23 cellular contexts compared by ENCODE assay signal in the genomic region with DNA sequence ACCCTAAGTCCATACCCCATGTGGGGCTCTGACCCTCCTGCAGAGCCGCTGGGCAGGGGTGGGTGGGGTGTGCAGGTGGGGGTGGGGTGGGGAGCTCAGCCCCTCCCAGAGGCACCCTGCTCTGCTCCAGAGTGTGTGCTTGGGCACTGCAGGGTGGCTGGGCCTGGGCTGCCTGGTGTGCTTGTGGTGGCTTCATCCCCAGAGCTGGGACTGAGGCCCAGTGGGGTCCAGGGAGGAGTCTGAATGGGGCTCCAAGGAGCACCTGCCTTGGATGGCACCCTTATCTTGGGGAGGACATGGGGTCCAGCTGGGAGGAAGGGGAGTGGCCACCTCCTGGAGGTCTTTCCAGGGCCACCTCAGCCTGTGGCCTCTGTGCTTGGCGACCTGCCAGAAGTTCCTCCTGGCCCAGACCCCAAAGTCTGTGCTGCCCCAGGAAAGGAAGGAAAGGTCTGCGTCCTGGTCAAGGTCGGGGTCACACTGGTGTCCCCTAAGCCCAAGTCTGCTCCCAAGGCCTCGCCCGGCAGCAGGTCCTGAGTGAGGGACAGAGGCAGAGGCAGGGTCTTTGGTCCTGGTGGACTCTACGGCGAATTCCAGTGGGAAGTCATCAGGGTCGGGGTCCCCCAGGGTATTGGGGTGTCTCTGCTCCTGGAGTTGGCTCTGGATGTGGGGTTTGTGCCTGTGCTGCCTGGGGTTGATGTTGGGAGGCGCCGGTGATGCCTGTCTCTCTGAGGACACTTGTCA.
DNase-seq lines count a peak whose midpoint lies in the region; ATAC-seq, FAIRE-seq and TF ChIP-seq lines count a peak whose summit lies in the region.
"Had no signal": no experiment of that assay in that cellular context is flagged by ENCODE, and none has a peak within 500 bp of the region (broad histone marks: within the 10 kb centered on the region; RNA-seq: fewer than 3 reads in every experiment).

No MANE protein-coding gene starts in this region.

- H3K9me3 ChIP-seq in Loucy (ENCODE audit: insufficient read depth, low read depth, low read length) (no peaks in the 10 kb centered on the region), kidney (ENCODE audit: control insufficient read depth in 1 of 2, low read length in 2 of 2) (no peaks in the 10 kb centered on the region)
- H3K9me3 ChIP-seq: BLaER1 treated with 17β-estradiol and CSF1 and Interleukin-3, amounts not matched to agents 10 nM and 100 nM; Peyer's patch had no signal

- H3K27ac ChIP-seq in kidney (ENCODE audit: low read depth in 2 of 2, low read length in 2 of 2) = no peak overlapping the region
- H3K27ac ChIP-seq: 22Rv1; BLaER1 treated with 17β-estradiol and CSF1 and Interleukin-3, amounts not matched to agents 10 nM and 100 nM; KMS-11; Peyer's patch; SJSA1 had no signal

- H3K9me3 Mint-ChIP-seq in stimulated activated naive B cell treated with anti-CD40 and anti-IgM and Interleukin-4, amounts not matched to agents 10 μg/mL and 1 μg/mL and 100 μg/mL, for 72 hours = no peaks in the 10 kb centered on the region
- H3K9me3 Mint-ChIP-seq: CD8-positive, alpha-beta T cell had no signal

- peak overlapping the region; percentile 42 for H3K27ac Mint-ChIP-seq in stimulated activated naive B cell treated with anti-CD40 and anti-IgM and Interleukin-4, amounts not matched to agents 10 μg/mL and 1 μg/mL and 100 μg/mL, for 72 hours
- H3K27ac Mint-ChIP-seq: CD8-positive, alpha-beta T cell; HFFc6 had no signal

- H3K4me2 ChIP-seq in Loucy (ENCODE audit: low read depth, low read length, poor library complexity, severe bottlenecking) = peak overlapping the region; percentile 95
- H3K4me2 ChIP-seq: BLaER1 treated with 17β-estradiol and CSF1 and Interleukin-3, amounts not matched to agents 10 nM and 100 nM; KMS-11 had no signal

- H3K4me3 Mint-ChIP-seq in stimulated activated naive B cell treated with anti-CD40 and anti-IgM and Interleukin-4, amounts not matched to agents 10 μg/mL and 1 μg/mL and 100 μg/mL, for 72 hours = peak overlapping the region; percentile 32 to 64
- H3K4me3 Mint-ChIP-seq: CD8-positive, alpha-beta T cell; HFFc6 had no signal

- ATAC-seq in Right ventricle myocardium inferior (no peak), Right ventricle myocardium superior (ENCODE audit: poor library complexity) (no peak), HG03469 (IDR thresholded peaks at IDR 0.05; ENCODE audit: unreplicated experiment) (no peak)
- ATAC-seq in stimulated activated naive B cell treated with anti-CD40 and anti-IgM and Interleukin-4, amounts not matched to agents 10 μg/mL and 1 μg/mL and 100 μg/mL, for 72 hours (replicated peaks) = no peak
- ATAC-seq: CD8-positive, alpha-beta T cell had no signal

- peak; percentile 44 for DNase-seq in Right ventricle myocardium inferior (ENCODE audit: missing footprints)
- DNase-seq in Right ventricle myocardium superior = no peak
- DNase-seq in kidney = peak; percentile 48
- DNase-seq in stimulated activated naive B cell treated with anti-CD40 and anti-IgM and Interleukin-4, amounts not matched to agents 10 μg/mL and 1 μg/mL and 100 μg/mL, for 72 hours = no peak
- DNase-seq in NCI-H187 treated with DMSO at 0.1 percent for 48 hours (lab: John Stamatoyannopoulos, UW) = no peak
- no peak for DNase-seq in DMS153 (lab: John Stamatoyannopoulos, UW)
- DNase-seq: ACHN; CD8-positive, alpha-beta T cell; H7; HFFc6; NCI-H1105 treated with DMSO at 0.1 percent for 48 hours; NCI-H2081 treated with DMSO at 0.1 percent for 48 hours; NCI-H2171 treated with DMSO at 0.1 percent for 48 hours; NCI-H524 treated with DMSO at 0.1 percent for 48 hours; NCI-H82; Peyer's patch had no signal

- H3K4me1 ChIP-seq in Loucy (ENCODE audit: insufficient read depth, low read length, poor library complexity, severe bottlenecking) (peaks cover 34% of the 10 kb centered on the region), kidney (ENCODE audit: control insufficient read depth in 1 of 2, insufficient read depth in 1 of 2, low read depth in 1 of 2, low read length in 2 of 2) (no peaks in the 10 kb centered on the region)
- H3K4me1 ChIP-seq: BLaER1 treated with 17β-estradiol and CSF1 and Interleukin-3, amounts not matched to agents 10 nM and 100 nM; Peyer's patch; SJSA1 had no signal

- no peak for FAIRE-seq in kidney (lab: Jason Lieb, UNC)
- FAIRE-seq: G401.6 had no signal

- H3K79me2 ChIP-seq in Loucy (ENCODE audit: insufficient read depth, low read length) = peaks cover 52% of the 10 kb centered on the region

- TF ChIP-seq CTCF in Loucy (conservative IDR thresholded peaks at IDR 0.05; ENCODE audit: low read length) (no peak), kidney (IDR thresholded peaks at IDR 0.05; ENCODE audit: borderline replicate concordance, extremely low read depth, insufficient read depth) (no peak)

- H2AFZ ChIP-seq in Loucy (ENCODE audit: low read length) = no peak overlapping the region

- H4K20me1 ChIP-seq in Loucy (ENCODE audit: insufficient read depth, low read length, poor library complexity, severe bottlenecking) = no peaks in the 10 kb centered on the region
- H4K20me1 ChIP-seq: BLaER1 treated with 17β-estradiol and CSF1 and Interleukin-3, amounts not matched to agents 10 nM and 100 nM had no signal

- H3K36me3 Mint-ChIP-seq in stimulated activated naive B cell treated with anti-CD40 and anti-IgM and Interleukin-4, amounts not matched to agents 10 μg/mL and 1 μg/mL and 100 μg/mL, for 72 hours = no peaks in the 10 kb centered on the region
- H3K36me3 Mint-ChIP-seq: CD8-positive, alpha-beta T cell had no signal

- no peaks in the 10 kb centered on the region for H3K27me3 ChIP-seq in Loucy (ENCODE audit: insufficient read depth, low read length, poor library complexity, severe bottlenecking)
- H3K27me3 ChIP-seq: BLaER1 treated with 17β-estradiol and CSF1 and Interleukin-3, amounts not matched to agents 10 nM and 100 nM; Peyer's patch; SJSA1 had no signal

- H3K27me3 Mint-ChIP-seq in stimulated activated naive B cell treated with anti-CD40 and anti-IgM and Interleukin-4, amounts not matched to agents 10 μg/mL and 1 μg/mL and 100 μg/mL, for 72 hours = no peaks in the 10 kb centered on the region

- peaks cover 0 to 12% of the 10 kb centered on the region in 2 donors for H3K4me1 Mint-ChIP-seq in stimulated activated naive B cell treated with anti-CD40 and anti-IgM and Interleukin-4, amounts not matched to agents 10 μg/mL and 1 μg/mL and 100 μg/mL, for 72 hours

- no peaks in the 10 kb centered on the region for H3F3A ChIP-seq in Loucy (ENCODE audit: low read depth)

- intact Hi-C loops in Right ventricle myocardium inferior (cut with DNase I) = no loop called here
- intact Hi-C loops in Right ventricle myocardium superior (cut with DNase I) = no loop called here
- intact Hi-C loops in kidney (cut with DNase I) = no loop called here

- H3K9ac ChIP-seq in Loucy (ENCODE audit: low read depth, low read length, poor library complexity, severe bottlenecking) (peak overlapping the region; percentile 93), kidney (ENCODE audit: low read length in 2 of 2) (no peak overlapping the region)
- H3K9ac ChIP-seq: BLaER1 treated with 17β-estradiol and CSF1 and Interleukin-3, amounts not matched to agents 10 nM and 100 nM; KMS-11 had no signal

- no peaks in the 10 kb centered on the region for H3K9me2 ChIP-seq in Loucy (replicated peaks; ENCODE audit: low read depth, low read length)

- H3K4me3 ChIP-seq in Loucy (ENCODE audit: low read length, poor library complexity, severe bottlenecking) = peak overlapping the region; percentile 72
- no peak overlapping the region for H3K4me3 ChIP-seq in kidney (ENCODE audit: low read length in 2 of 2)
- H3K4me3 ChIP-seq: BLaER1 treated with 17β-estradiol and CSF1 and Interleukin-3, amounts not matched to agents 10 nM and 100 nM; Peyer's patch; SJSA1 had no signal

- H3K36me3 ChIP-seq in Loucy (ENCODE audit: insufficient read depth, low read length) = no peaks in the 10 kb centered on the region
- no peaks in the 10 kb centered on the region for H3K36me3 ChIP-seq in kidney (ENCODE audit: control insufficient read depth in 1 of 2, insufficient read depth in 2 of 2, low read length in 2 of 2)
- H3K36me3 ChIP-seq: BLaER1 treated with 17β-estradiol and CSF1 and Interleukin-3, amounts not matched to agents 10 nM and 100 nM; Peyer's patch; SJSA1 had no signal

Comparison
In these comparisons a context has a peak if more than half of its experiments do, and no peak if none do; other contexts are left out.
1. DNase-seq: peak in Right ventricle myocardium inferior (single experiment) and kidney (single experiment); none in Right ventricle myocardium superior (single experiment), stimulated activated naive B cell treated with anti-CD40 and anti-IgM and Interleukin-4, amounts not matched to agents 10 μg/mL and 1 μg/mL and 100 μg/mL, for 72 hours (single experiment), NCI-H187 treated with DMSO at 0.1 percent for 48 hours (single experiment) and DMS153 (single experiment).